25 cellular contexts compared by ENCODE assay signal in genomic region chr2:79191816-79192215, GRCh38. TPM values are rescaled to one million over a fixed set of nuclear protein-coding genes. Genes with fewer than 3 reads are reported as not detected.
DNase-seq lines count a peak whose midpoint lies in the region; ATAC-seq, FAIRE-seq and TF ChIP-seq lines count a peak whose summit lies in the region.
"Had no signal": no experiment of that assay in that cellular context is flagged by ENCODE, and none has a peak within 500 bp of the region (broad histone marks: within the 10 kb centered on the region; RNA-seq: fewer than 3 reads in every experiment).

No MANE protein-coding gene starts in this region.

- H3K9me3 ChIP-seq in heart right ventricle: no peaks in the 10 kb centered on the region

- no peak for ATAC-seq in heart right ventricle
- no peak for ATAC-seq in HG02763 (IDR thresholded peaks at IDR 0.05; ENCODE audit: unreplicated experiment)
- ATAC-seq in GM18873 (IDR thresholded peaks at IDR 0.05; ENCODE audit: low FRiP score, unreplicated experiment): no peak
- ATAC-seq: CD8-positive, alpha-beta T cell had no signal

- no peak for TF ChIP-seq POLR2A in GM12892 (IDR thresholded peaks at IDR 0.05; ENCODE audit: low read depth, low read length)

- peaks cover 0 to 7% (median 0%) of the 10 kb centered on the region in 7 donors for H3K27me3 ChIP-seq in heart right ventricle

- WGBS in heart right ventricle, 2 donors: 76 to 83% methylated on average over 7 of the region's 7 CpGs

- no peaks in the 10 kb centered on the region for H3K36me3 Mint-ChIP-seq in nephron progenitor cell (ENCODE audit: low read depth)
- H3K36me3 Mint-ChIP-seq: CD8-positive, alpha-beta T cell had no signal

- H3K4me1 Mint-ChIP-seq in nephron progenitor cell: peaks cover 58% of the 10 kb centered on the region

- H3K9me3 Mint-ChIP-seq in nephron progenitor cell: peaks cover 4% of the 10 kb centered on the region

- TF ChIP-seq CTCF in nephron progenitor cell (IDR thresholded peaks at IDR 0.05): no peak
- no peak for TF ChIP-seq CTCF in heart right ventricle (IDR thresholded peaks at IDR 0.05)

- no peaks in the 10 kb centered on the region for H3K36me3 ChIP-seq in heart right ventricle

- H3K27me3 Mint-ChIP-seq in nephron progenitor cell (ENCODE audit: low read depth, poor library complexity): no peaks in the 10 kb centered on the region

- H3K4me3 ChIP-seq in heart right ventricle: no peak overlapping the region

- H3K4me1 ChIP-seq in heart right ventricle: no peaks in the 10 kb centered on the region

- H3K27ac Mint-ChIP-seq in nephron progenitor cell: peak overlapping the region; percentile 66
- H3K27ac Mint-ChIP-seq: CD8-positive, alpha-beta T cell had no signal

- peak; percentile 44 for DNase-seq in HK-2 (ENCODE audit: unreplicated experiment)
- DNase-seq in islet precursor cell: peak; percentile 61
- DNase-seq in nephron progenitor cell: no peak
- DNase-seq in GM12892 (ENCODE audit: insufficient read length): no peak
- no peak for DNase-seq in heart right ventricle
- DNase-seq: C1 segment of cervical spinal cord; Calu3; CD8-positive, alpha-beta T cell; DMS79 treated with DMSO at 0.1 percent for 48 hours; H7; IMR-90; KG1; MM.1S; NCI-H1417 treated with DMSO at 0.1 percent for 48 hours; NCI-H1694 treated with DMSO at 0.1 percent for 48 hours; NCI-H2081; NCI-H2227 treated with DMSO at 0.1 percent for 48 hours; NCI-H69; Right ventricle myocardium superior; RPMI8226 had no signal

- H3K27ac ChIP-seq in heart right ventricle: no peak overlapping the region

- intact Hi-C loops in heart right ventricle (cut with DNase I): no loop called here

- H3K4me3 Mint-ChIP-seq in nephron progenitor cell: no peak overlapping the region
- H3K4me3 Mint-ChIP-seq: CD8-positive, alpha-beta T cell had no signal

- no peak for FAIRE-seq in GM12892 (lab: Jason Lieb, UNC)

RNA-seq across cellular contexts. Expression of gene REG3A, which starts 32.3 kb away (rescaled TPM):
- polyA plus RNA-seq in GM12892 (2012; ENCODE audit: missing spikeins): not detected
- not detected for total RNA-seq in heart right ventricle
- not detected for polyA plus RNA-seq in heart right ventricle
- total RNA-seq: A673; Calu3; CD8-positive, alpha-beta T cell; H7; IMR-90; NCI-H460; Right ventricle myocardium superior; SK-MEL-5 had no signal
- polyA plus RNA-seq: IMR-90 had no signal

Comparison
In these comparisons a context has a peak if more than half of its experiments do, and no peak if none do; other contexts are left out.
1. DNase-seq: peak in HK-2 (single experiment) and islet precursor cell (single experiment); none in nephron progenitor cell (single experiment), GM12892 (single experiment) and heart right ventricle (0 of 2).